Comparison of ENCODE assay signal across 1 cellular context in the genomic region with DNA sequence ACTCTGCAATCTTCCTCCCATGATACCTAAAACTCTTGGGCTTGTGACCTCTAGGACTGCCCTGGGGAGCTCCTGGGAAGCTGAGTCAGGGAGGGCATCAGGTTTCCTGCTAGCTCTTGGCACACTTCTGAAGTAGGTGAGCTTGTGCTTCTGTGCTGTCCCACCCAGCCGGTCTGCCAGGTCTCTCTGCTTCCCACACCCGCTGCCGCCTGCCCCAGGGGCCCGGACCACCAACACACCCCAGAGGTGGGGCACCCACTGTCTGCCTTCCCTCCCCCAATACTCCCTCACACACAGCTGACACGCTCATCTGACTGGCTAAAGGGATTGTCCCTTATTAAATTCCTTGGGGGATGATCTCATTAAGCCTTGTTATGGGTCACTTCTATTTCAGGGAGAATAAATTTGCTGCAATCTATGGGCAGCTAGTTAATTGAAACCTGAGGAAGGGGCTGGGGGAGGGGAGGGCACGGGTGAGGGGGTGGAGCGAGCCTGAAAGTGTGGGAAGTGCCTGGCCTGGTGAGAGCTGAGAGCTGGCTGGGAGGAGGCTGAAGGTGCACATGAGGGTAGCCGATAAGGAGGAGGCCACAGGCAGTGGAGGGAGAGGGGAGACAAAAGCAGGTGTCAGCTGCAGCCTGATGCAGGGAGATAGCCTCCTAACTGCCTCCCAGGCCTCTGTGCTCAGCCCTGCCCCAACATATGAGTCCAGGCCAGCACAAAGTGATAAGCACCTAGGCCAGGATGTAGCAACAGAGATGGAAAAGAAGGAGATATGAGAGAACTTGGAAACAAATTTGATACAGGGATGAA.
TF ChIP-seq lines count a peak whose summit lies in the region.

No MANE protein-coding gene starts in this region.

TF ChIP-seq in K562, 482 proteins besides CTCF, POLR2A, EP300 and RAD21 (continued from another document and continues in another):
- TF ChIP-seq SMAD2 (IDR thresholded peaks at IDR 0.05; ENCODE audit: low read depth, low read length) = no peak
- TF ChIP-seq THRB (CRISPR knock-in tag; conservative IDR thresholded peaks at IDR 0.05) = peak; percentile 75; the same call in 1 of the 2 replicates
- no peak for TF ChIP-seq MCM2 (IDR thresholded peaks at IDR 0.05; ENCODE audit: low read depth)
- TF ChIP-seq ATF2 (CRISPR knock-in tag; IDR thresholded peaks at IDR 0.05) = no peak
- peak; percentile 91 for TF ChIP-seq SMARCE1 (IDR thresholded peaks at IDR 0.05)
- TF ChIP-seq HDAC3 (IDR thresholded peaks at IDR 0.05; ENCODE audit: borderline replicate concordance, partially characterized antibody) = peak; percentile 95
- peak; percentile 54; the same call in 1 of the 2 replicates for TF ChIP-seq GABPB1 (CRISPR knock-in tag; IDR thresholded peaks at IDR 0.05)
- TF ChIP-seq, protein P1, sequence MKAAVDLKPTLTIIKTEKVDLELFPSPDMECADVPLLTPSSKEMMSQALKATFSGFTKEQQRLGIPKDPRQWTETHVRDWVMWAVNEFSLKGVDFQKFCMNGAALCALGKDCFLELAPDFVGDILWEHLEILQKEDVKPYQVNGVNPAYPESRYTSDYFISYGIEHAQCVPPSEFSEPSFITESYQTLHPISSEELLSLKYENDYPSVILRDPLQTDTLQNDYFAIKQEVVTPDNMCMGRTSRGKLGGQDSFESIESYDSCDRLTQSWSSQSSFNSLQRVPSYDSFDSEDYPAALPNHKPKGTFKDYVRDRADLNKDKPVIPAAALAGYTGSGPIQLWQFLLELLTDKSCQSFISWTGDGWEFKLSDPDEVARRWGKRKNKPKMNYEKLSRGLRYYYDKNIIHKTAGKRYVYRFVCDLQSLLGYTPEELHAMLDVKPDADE (conservative IDR thresholded peaks at IDR 0.05; ENCODE audit: control insufficient read depth, low read depth, low read length) = peak; percentile 95
- no peak for TF ChIP-seq ZNF174 (CRISPR knock-in tag; IDR thresholded peaks at IDR 0.05)
- peak; percentile 48; the same call in 1 of the 2 replicates for TF ChIP-seq ATF7 (IDR thresholded peaks at IDR 0.05)
- TF ChIP-seq NBN (IDR thresholded peaks at IDR 0.05; ENCODE audit: low read depth) = peak; percentile 90; the same call in 1 of the 2 replicates
- peak; percentile 96 for TF ChIP-seq FOXM1 (IDR thresholded peaks at IDR 0.05; ENCODE audit: low read depth)
- TF ChIP-seq FOXM1 (CRISPR knock-in tag; IDR thresholded peaks at IDR 0.05; ENCODE audit: low read depth) = no peak
- no peak for TF ChIP-seq GTF3C2 (IDR thresholded peaks at IDR 0.05; ENCODE audit: borderline replicate concordance, extremely low read depth, insufficient read length)
- TF ChIP-seq ELF4 (CRISPR knock-in tag; IDR thresholded peaks at IDR 0.05) = peak; percentile 91
- TF ChIP-seq JUNB (CRISPR knock-in tag; conservative IDR thresholded peaks at IDR 0.05) = no peak
- peak; percentile 99 for TF ChIP-seq ARID1B (IDR thresholded peaks at IDR 0.05)
- TF ChIP-seq HNRNPLL (IDR thresholded peaks at IDR 0.05; ENCODE audit: low read depth, low read length, poor library complexity, severe bottlenecking) = no peak
- no peak for TF ChIP-seq POLR2G (IDR thresholded peaks at IDR 0.05; ENCODE audit: low read depth, low read length)
- no peak for TF ChIP-seq ZNF384 (IDR thresholded peaks at IDR 0.05; ENCODE audit: low read depth, low read length)
- no peak for TF ChIP-seq BRCA1 (IDR thresholded peaks at IDR 0.05)
- TF ChIP-seq BRCA1 (CRISPR knock-in tag; IDR thresholded peaks at IDR 0.05) = no peak
- no peak for TF ChIP-seq IRF1 (CRISPR knock-in tag; IDR thresholded peaks at IDR 0.05; ENCODE audit: borderline replicate concordance)
- TF ChIP-seq EHMT2 (IDR thresholded peaks at IDR 0.05) = no peak
- TF ChIP-seq KAT7 (CRISPR knock-in tag; IDR thresholded peaks at IDR 0.05; ENCODE audit: borderline replicate concordance) = no peak
- TF ChIP-seq, protein P2, sequence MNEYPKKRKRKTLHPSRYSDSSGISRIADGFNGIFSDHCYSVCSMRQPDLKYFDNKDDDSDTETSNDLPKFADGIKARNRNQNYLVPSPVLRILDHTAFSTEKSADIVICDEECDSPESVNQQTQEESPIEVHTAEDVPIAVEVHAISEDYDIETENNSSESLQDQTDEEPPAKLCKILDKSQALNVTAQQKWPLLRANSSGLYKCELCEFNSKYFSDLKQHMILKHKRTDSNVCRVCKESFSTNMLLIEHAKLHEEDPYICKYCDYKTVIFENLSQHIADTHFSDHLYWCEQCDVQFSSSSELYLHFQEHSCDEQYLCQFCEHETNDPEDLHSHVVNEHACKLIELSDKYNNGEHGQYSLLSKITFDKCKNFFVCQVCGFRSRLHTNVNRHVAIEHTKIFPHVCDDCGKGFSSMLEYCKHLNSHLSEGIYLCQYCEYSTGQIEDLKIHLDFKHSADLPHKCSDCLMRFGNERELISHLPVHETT (CRISPR knock-in tag; conservative IDR thresholded peaks at IDR 0.05 in 1 of 2, IDR thresholded peaks at IDR 0.05 in 1 of 2) = peak in 1 of 2 experiments; percentile 90; a peak in 2 of 4 replicates
- TF ChIP-seq MEF2D (tag; conservative IDR thresholded peaks at IDR 0.05; ENCODE audit: low read depth) = peak; percentile 72
- peak; percentile 98 for TF ChIP-seq PML (IDR thresholded peaks at IDR 0.05; ENCODE audit: low read length)
- peak; percentile 97 for TF ChIP-seq TFAP4 (CRISPR knock-in tag; IDR thresholded peaks at IDR 0.05; ENCODE audit: borderline replicate concordance)
- TF ChIP-seq, protein P3, sequence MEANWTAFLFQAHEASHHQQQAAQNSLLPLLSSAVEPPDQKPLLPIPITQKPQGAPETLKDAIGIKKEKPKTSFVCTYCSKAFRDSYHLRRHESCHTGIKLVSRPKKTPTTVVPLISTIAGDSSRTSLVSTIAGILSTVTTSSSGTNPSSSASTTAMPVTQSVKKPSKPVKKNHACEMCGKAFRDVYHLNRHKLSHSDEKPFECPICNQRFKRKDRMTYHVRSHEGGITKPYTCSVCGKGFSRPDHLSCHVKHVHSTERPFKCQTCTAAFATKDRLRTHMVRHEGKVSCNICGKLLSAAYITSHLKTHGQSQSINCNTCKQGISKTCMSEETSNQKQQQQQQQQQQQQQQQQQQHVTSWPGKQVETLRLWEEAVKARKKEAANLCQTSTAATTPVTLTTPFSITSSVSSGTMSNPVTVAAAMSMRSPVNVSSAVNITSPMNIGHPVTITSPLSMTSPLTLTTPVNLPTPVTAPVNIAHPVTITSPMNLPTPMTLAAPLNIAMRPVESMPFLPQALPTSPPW (CRISPR knock-in tag; IDR thresholded peaks at IDR 0.05) = peak; percentile 81
- TF ChIP-seq FOXK2 (conservative IDR thresholded peaks at IDR 0.05 in 1 of 2, IDR thresholded peaks at IDR 0.05 in 1 of 2; ENCODE audit: low read depth in 2 of 2) = 0 out of 4 replicates have a peak, but pooled peaks have one; percentile 25 to 39
- TF ChIP-seq MTF1 (CRISPR knock-in tag; IDR thresholded peaks at IDR 0.05; ENCODE audit: borderline replicate concordance) = no peak
- no peak; the same call in 1 of the 2 replicates for TF ChIP-seq MXI1 (IDR thresholded peaks at IDR 0.05; ENCODE audit: low read depth, low read length)
- TF ChIP-seq DMBX1 (CRISPR knock-in tag; IDR thresholded peaks at IDR 0.05; ENCODE audit: borderline replicate concordance) = peak; percentile 98
- TF ChIP-seq KDM1A (IDR thresholded peaks at IDR 0.05) = peak; percentile 97
- peak; percentile 99 for TF ChIP-seq KLF16 (IDR thresholded peaks at IDR 0.05)
- TF ChIP-seq HIVEP1 (CRISPR knock-in tag; IDR thresholded peaks at IDR 0.05) = peak; percentile 50; the same call in 1 of the 2 replicates
- peak; percentile 56; the same call in 1 of the 2 replicates for TF ChIP-seq MEF2A (IDR thresholded peaks at IDR 0.05; ENCODE audit: control insufficient read depth, low read depth, low read length)
- TF ChIP-seq U2AF1 (optimal IDR thresholded peaks at IDR 0.05; ENCODE audit: low read depth, low read length) = no peak
- no peak for TF ChIP-seq RNF219 (CRISPR knock-in tag; IDR thresholded peaks at IDR 0.05)
- no peak for TF ChIP-seq FUS (optimal IDR thresholded peaks at IDR 0.05; ENCODE audit: low read depth, low read length)
- TF ChIP-seq NONO (IDR thresholded peaks at IDR 0.05; ENCODE audit: low read depth in 2 of 2, low read length in 1 of 2) = peak in 1 of 2 experiments; percentile 80; a peak in 1 of 4 replicates
- peak; percentile 77 for TF ChIP-seq ZNF263 (CRISPR knock-in tag; IDR thresholded peaks at IDR 0.05; ENCODE audit: borderline replicate concordance)
- TF ChIP-seq MLLT1 (IDR thresholded peaks at IDR 0.05) = peak in 1 of 2 experiments; percentile 24; a peak in 1 of 4 replicates
